ENCODE assay signal across 8 cellular contexts in genomic region chr17:31550389-31551056, GRCh38.
A peak's percentile ranks its signal among the peaks of the same experiment; 100 is the strongest.
DNase-seq lines count a peak whose midpoint lies in the region; ATAC-seq, FAIRE-seq and TF ChIP-seq lines count a peak whose summit lies in the region.

No MANE protein-coding gene starts in this region.

- H3K79me2 ChIP-seq in HepG2 (ENCODE audit: insufficient read depth, low read length) = no peaks in the 10 kb centered on the region

- H3K4me3 Mint-ChIP-seq in CD14-positive monocyte = peak overlapping the region; percentile 81 to 86

- peaks cover 7% of the 10 kb centered on the region for H3K4me1 ChIP-seq in adipocyte (ENCODE audit: control insufficient read depth, insufficient read depth, low read length)
- H3K4me1 ChIP-seq in HepG2 (ENCODE audit: insufficient read depth, low read length) = peaks cover 41% of the 10 kb centered on the region
- peaks cover 0 to 19% (median 2%) of the 10 kb centered on the region in 4 donors for H3K4me1 ChIP-seq in tibial nerve

- H3K36me3 ChIP-seq in adipocyte (ENCODE audit: control insufficient read depth, insufficient read depth, low read length, severe bottlenecking) = no peaks in the 10 kb centered on the region
- no peaks in the 10 kb centered on the region for H3K36me3 ChIP-seq in HepG2 (replicated peaks in 1 of 2; ENCODE audit: control insufficient read depth in 1 of 2, insufficient read depth in 2 of 2, low read length in 2 of 2)
- no peaks in the 10 kb centered on the region for H3K36me3 ChIP-seq in tibial nerve

- no peaks in the 10 kb centered on the region for H4K20me1 ChIP-seq in HepG2 (ENCODE audit: insufficient read depth, low read length)

- no peak for FAIRE-seq in HepG2 (lab: Jason Lieb, UNC)
- FAIRE-seq in GM12892 (lab: Jason Lieb, UNC) = no peak

- H3K4me3 ChIP-seq in adipocyte (ENCODE audit: low read length) = peak overlapping the region; percentile 73
- peak overlapping the region; percentile 71 to 90 (median 90) for H3K4me3 ChIP-seq in HepG2 (replicated peaks in 1 of 3; ENCODE audit: insufficient read depth in 1 of 3, low read depth in 2 of 3, low read length in 3 of 3)
- peak overlapping the region; percentile 77 to 97 (median 92) for H3K4me3 ChIP-seq in tibial nerve

- peak; percentile 13 for ATAC-seq in HG03103 (IDR thresholded peaks at IDR 0.05; ENCODE audit: low read depth, unreplicated experiment)
- no peak; the same call in 2 of the 3 replicates for ATAC-seq in HepG2

- H3K9me3 ChIP-seq in adipocyte (ENCODE audit: control insufficient read depth, low read length) (no peaks in the 10 kb centered on the region), HepG2 (ENCODE audit: low read length) (no peaks in the 10 kb centered on the region), tibial nerve (no peaks in the 10 kb centered on the region)

- TF ChIP-seq EP300 in HepG2 (IDR thresholded peaks at IDR 0.05; ENCODE audit: low read depth in 2 of 2, low read length in 2 of 2) (no peak), HepG2 (CRISPR knock-in tag; IDR thresholded peaks at IDR 0.05; ENCODE audit: borderline replicate concordance) (no peak), tibial nerve (IDR thresholded peaks at IDR 0.05) (no peak)

- H3K9me3 Mint-ChIP-seq in CD14-positive monocyte = peaks cover 0 to 1% (median 0%) of the 10 kb centered on the region in 7 donors

- H3K36me3 Mint-ChIP-seq in CD14-positive monocyte = no peaks in the 10 kb centered on the region

- peak overlapping the region in 6 of 7 donors; percentile 3 to 83 (median 64) for H3K27ac Mint-ChIP-seq in CD14-positive monocyte

- H3K9ac ChIP-seq in adipocyte (ENCODE audit: low read length) (peak overlapping the region; percentile 66), HepG2 (ENCODE audit: insufficient read depth, low read depth, low read length) (peak overlapping the region; percentile 56)

- 46% methylated on average over 2 of the region's 17 CpGs for WGBS in HepG2 (ENCODE audit: low lambda C conversion rate)
- 14 to 16% methylated on average over 17 of the region's 17 CpGs for WGBS in tibial nerve, 2 donors

- DNase-seq in CD14-positive monocyte (ENCODE audit: low spot score) (no peak), adipocyte (ENCODE audit: low read depth) (no peak), HepG2 (ENCODE audit: low spot score) (no peak), tibial nerve (ENCODE audit: low spot score in 2 of 2) (no peak), SIG-M5 treated with dmso at 0.1 percent for 504 hours (lab: John Stamatoyannopoulos, UW; ENCODE audit: unreplicated experiment) (no peak), GM12892 (ENCODE audit: insufficient read length) (no peak)
- DNase-seq in stimulated activated CD4-positive, alpha-beta T cell treated with anti-CD3 and anti-CD28 coated beads, Interleukin-4, amount 100 ng/mL, for 24 hours = no peak

- H2AFZ ChIP-seq in HepG2 (ENCODE audit: low read length) = peak overlapping the region; percentile 7

- H3K27ac ChIP-seq in HepG2 (ENCODE audit: extremely low read length, insufficient read depth, low read length) (peak overlapping the region; percentile 59), tibial nerve (peak overlapping the region; percentile 83 to 97 (median 90))

- no TSS peak for BruUV-seq in HepG2 (replicated peaks; lab: Mats Ljungman, UMichigan)

- peaks cover 27% of the 10 kb centered on the region for H3K4me1 Mint-ChIP-seq in CD14-positive monocyte

- CTCF ChIA-PET in HepG2 (lab: Yijun Ruan, JAX; ENCODE audit: low intra/inter-chr PET ratio, low total read pairs) = no interaction called here

- POLR2A ChIA-PET in HepG2 (lab: Yijun Ruan, JAX) = interaction anchor here (0.9 to 2.1 kb wide), 5 partner anchors 9 to 313 kb away, joined by 3 to 9 read pairs (median 5); no protein-coding TSS in a partner anchor

- TF ChIP-seq POLR2A in HepG2 (IDR thresholded peaks at IDR 0.05; ENCODE audit: insufficient read depth in 1 of 2, low read depth in 2 of 2, low read length in 2 of 2) = no peak
- TF ChIP-seq POLR2A in tibial nerve (IDR thresholded peaks at IDR 0.05) = no peak
- TF ChIP-seq POLR2A in GM12892 (IDR thresholded peaks at IDR 0.05; ENCODE audit: low read depth, low read length) = no peak

- H3K27me3 ChIP-seq in adipocyte (replicated peaks; ENCODE audit: control insufficient read depth, insufficient read depth, low read length) (no peaks in the 10 kb centered on the region), HepG2 (ENCODE audit: control insufficient read depth in 1 of 2, insufficient read depth in 2 of 2, low read length in 2 of 2) (no peaks in the 10 kb centered on the region; a peak in 2 of 5 replicates), tibial nerve (no peaks in the 10 kb centered on the region)

- TF ChIP-seq RAD21 in HepG2 (CRISPR knock-in tag; IDR thresholded peaks at IDR 0.05) = no peak

- in situ Hi-C loops in HepG2 (cut with HindIII; ENCODE audit: extremely low pct_ligation_motif_present, low pct_unique_long_range_greater_than_20kb) = no loop called here

- intact Hi-C loops in CD14-positive monocyte (cut with micrococcal nuclease) (loop anchor here in 1 of 2 donors (5.0 kb wide), 1 partner anchor 47 kb away; no protein-coding TSS in a partner anchor), HepG2 (cut with micrococcal nuclease; ENCODE audit: unreplicated experiment) (no loop called here)

- H3K27me3 Mint-ChIP-seq in CD14-positive monocyte (ENCODE audit: low read depth in 3 of 3) = peaks cover 3 to 5% (median 3%) of the 10 kb centered on the region in 3 donors

- TF ChIP-seq CTCF in CD14-positive monocyte (IDR thresholded peaks at IDR 0.05) = no peak
- TF ChIP-seq CTCF in HepG2 (CRISPR knock-in tag; IDR thresholded peaks at IDR 0.05) = no peak
- TF ChIP-seq CTCF in tibial nerve (IDR thresholded peaks at IDR 0.05) = no peak

- peak overlapping the region; percentile 70 for H3K4me2 ChIP-seq in HepG2 (ENCODE audit: low read depth, low read length)

TF ChIP-seq in HepG2, 621 proteins besides CTCF, POLR2A, EP300 and RAD21 (continues in another document):
- TF ChIP-seq NCOR1 (IDR thresholded peaks at IDR 0.05; ENCODE audit: borderline replicate concordance, low read length) = no peak
- TF ChIP-seq, protein P1, sequence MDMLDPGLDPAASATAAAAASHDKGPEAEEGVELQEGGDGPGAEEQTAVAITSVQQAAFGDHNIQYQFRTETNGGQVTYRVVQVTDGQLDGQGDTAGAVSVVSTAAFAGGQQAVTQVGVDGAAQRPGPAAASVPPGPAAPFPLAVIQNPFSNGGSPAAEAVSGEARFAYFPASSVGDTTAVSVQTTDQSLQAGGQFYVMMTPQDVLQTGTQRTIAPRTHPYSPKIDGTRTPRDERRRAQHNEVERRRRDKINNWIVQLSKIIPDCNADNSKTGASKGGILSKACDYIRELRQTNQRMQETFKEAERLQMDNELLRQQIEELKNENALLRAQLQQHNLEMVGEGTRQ (IDR thresholded peaks at IDR 0.05; ENCODE audit: low read depth, low read length) = no peak
- TF ChIP-seq, protein P1 (CRISPR knock-in tag; IDR thresholded peaks at IDR 0.05; ENCODE audit: borderline replicate concordance) = peak; percentile 17; the same call in 1 of the 2 replicates
- TF ChIP-seq ZBTB37 (CRISPR knock-in tag; IDR thresholded peaks at IDR 0.05) = no peak
- peak; percentile 58 for TF ChIP-seq ZNF18 (CRISPR knock-in tag; IDR thresholded peaks at IDR 0.05; ENCODE audit: insufficient replicate concordance)
- TF ChIP-seq KLF16 (CRISPR knock-in tag; IDR thresholded peaks at IDR 0.05) = no peak
- TF ChIP-seq KDM1A (CRISPR knock-in tag; IDR thresholded peaks at IDR 0.05) = peak; percentile 89
- no peak; the same call in 1 of the 2 replicates for TF ChIP-seq NKX3-1 (CRISPR knock-in tag; IDR thresholded peaks at IDR 0.05)
- TF ChIP-seq GRHL1 (CRISPR knock-in tag; conservative IDR thresholded peaks at IDR 0.05) = no peak
- TF ChIP-seq AGO2 (optimal IDR thresholded peaks at IDR 0.05; ENCODE audit: low read depth, low read length) = no peak
